Comparison of ENCODE assay signal across 1 cellular context in genomic region chr9:129258124-129258822, GRCh38.
A peak's percentile ranks its signal among the peaks of the same experiment; 100 is the strongest.
TF ChIP-seq lines count a peak whose summit lies in the region.

No MANE protein-coding gene starts in this region.

TF ChIP-seq in H1, 55 proteins besides CTCF, POLR2A, EP300 and RAD21 (continued from another document):
- TF ChIP-seq, protein P1, sequence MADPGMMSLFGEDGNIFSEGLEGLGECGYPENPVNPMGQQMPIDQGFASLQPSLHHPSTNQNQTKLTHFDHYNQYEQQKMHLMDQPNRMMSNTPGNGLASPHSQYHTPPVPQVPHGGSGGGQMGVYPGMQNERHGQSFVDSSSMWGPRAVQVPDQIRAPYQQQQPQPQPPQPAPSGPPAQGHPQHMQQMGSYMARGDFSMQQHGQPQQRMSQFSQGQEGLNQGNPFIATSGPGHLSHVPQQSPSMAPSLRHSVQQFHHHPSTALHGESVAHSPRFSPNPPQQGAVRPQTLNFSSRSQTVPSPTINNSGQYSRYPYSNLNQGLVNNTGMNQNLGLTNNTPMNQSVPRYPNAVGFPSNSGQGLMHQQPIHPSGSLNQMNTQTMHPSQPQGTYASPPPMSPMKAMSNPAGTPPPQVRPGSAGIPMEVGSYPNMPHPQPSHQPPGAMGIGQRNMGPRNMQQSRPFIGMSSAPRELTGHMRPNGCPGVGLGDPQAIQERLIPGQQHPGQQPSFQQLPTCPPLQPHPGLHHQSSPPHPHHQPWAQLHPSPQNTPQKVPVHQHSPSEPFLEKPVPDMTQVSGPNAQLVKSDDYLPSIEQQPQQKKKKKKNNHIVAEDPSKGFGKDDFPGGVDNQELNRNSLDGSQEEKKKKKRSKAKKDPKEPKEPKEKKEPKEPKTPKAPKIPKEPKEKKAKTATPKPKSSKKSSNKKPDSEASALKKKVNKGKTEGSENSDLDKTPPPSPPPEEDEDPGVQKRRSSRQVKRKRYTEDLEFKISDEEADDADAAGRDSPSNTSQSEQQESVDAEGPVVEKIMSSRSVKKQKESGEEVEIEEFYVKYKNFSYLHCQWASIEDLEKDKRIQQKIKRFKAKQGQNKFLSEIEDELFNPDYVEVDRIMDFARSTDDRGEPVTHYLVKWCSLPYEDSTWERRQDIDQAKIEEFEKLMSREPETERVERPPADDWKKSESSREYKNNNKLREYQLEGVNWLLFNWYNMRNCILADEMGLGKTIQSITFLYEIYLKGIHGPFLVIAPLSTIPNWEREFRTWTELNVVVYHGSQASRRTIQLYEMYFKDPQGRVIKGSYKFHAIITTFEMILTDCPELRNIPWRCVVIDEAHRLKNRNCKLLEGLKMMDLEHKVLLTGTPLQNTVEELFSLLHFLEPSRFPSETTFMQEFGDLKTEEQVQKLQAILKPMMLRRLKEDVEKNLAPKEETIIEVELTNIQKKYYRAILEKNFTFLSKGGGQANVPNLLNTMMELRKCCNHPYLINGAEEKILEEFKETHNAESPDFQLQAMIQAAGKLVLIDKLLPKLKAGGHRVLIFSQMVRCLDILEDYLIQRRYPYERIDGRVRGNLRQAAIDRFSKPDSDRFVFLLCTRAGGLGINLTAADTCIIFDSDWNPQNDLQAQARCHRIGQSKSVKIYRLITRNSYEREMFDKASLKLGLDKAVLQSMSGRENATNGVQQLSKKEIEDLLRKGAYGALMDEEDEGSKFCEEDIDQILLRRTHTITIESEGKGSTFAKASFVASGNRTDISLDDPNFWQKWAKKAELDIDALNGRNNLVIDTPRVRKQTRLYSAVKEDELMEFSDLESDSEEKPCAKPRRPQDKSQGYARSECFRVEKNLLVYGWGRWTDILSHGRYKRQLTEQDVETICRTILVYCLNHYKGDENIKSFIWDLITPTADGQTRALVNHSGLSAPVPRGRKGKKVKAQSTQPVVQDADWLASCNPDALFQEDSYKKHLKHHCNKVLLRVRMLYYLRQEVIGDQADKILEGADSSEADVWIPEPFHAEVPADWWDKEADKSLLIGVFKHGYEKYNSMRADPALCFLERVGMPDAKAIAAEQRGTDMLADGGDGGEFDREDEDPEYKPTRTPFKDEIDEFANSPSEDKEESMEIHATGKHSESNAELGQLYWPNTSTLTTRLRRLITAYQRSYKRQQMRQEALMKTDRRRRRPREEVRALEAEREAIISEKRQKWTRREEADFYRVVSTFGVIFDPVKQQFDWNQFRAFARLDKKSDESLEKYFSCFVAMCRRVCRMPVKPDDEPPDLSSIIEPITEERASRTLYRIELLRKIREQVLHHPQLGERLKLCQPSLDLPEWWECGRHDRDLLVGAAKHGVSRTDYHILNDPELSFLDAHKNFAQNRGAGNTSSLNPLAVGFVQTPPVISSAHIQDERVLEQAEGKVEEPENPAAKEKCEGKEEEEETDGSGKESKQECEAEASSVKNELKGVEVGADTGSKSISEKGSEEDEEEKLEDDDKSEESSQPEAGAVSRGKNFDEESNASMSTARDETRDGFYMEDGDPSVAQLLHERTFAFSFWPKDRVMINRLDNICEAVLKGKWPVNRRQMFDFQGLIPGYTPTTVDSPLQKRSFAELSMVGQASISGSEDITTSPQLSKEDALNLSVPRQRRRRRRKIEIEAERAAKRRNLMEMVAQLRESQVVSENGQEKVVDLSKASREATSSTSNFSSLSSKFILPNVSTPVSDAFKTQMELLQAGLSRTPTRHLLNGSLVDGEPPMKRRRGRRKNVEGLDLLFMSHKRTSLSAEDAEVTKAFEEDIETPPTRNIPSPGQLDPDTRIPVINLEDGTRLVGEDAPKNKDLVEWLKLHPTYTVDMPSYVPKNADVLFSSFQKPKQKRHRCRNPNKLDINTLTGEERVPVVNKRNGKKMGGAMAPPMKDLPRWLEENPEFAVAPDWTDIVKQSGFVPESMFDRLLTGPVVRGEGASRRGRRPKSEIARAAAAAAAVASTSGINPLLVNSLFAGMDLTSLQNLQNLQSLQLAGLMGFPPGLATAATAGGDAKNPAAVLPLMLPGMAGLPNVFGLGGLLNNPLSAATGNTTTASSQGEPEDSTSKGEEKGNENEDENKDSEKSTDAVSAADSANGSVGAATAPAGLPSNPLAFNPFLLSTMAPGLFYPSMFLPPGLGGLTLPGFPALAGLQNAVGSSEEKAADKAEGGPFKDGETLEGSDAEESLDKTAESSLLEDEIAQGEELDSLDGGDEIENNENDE (IDR thresholded peaks at IDR 0.05; ENCODE audit: insufficient replicate concordance, low read length) = no peak
- TF ChIP-seq, protein P2, sequence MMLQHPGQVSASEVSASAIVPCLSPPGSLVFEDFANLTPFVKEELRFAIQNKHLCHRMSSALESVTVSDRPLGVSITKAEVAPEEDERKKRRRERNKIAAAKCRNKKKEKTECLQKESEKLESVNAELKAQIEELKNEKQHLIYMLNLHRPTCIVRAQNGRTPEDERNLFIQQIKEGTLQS (IDR thresholded peaks at IDR 0.05; ENCODE audit: insufficient read depth, low read depth, low read length) = no peak
- TF ChIP-seq CBX5 (IDR thresholded peaks at IDR 0.05; ENCODE audit: low read depth, low read length) (no peak), SP1 (IDR thresholded peaks at IDR 0.05; ENCODE audit: low read depth, low read length) (peak; percentile 33; the same call in 1 of the 2 replicates), PHF8 (conservative IDR thresholded peaks at IDR 0.05; ENCODE audit: low read depth, low read length) (no peak)
TF ChIP-seq in H1: peak in this region for 9.
